25 cellular contexts compared by ENCODE assay signal in the genomic region with DNA sequence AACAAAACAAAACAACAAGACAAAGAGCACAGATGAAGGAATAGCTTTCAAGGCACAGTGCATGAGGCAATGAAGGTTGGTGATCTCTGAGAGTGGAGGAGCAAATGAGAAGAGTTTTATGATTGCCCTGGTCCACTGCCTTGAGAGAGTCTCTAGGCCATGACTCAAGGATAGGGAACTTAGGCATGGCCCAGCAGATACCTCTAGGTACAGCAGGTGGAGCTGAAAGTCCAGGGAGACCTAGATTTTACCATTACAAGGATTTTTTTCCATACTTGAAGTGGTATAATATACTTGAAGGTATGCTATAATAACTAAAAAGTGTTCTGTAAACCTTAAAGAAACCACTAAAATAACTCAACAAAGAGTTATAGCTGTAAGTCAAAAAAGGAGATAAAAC.
"Had no signal": no experiment of that assay in that cellular context is flagged by ENCODE, and none has a peak within 500 bp of the region (broad histone marks: within the 10 kb centered on the region; RNA-seq: fewer than 3 reads in every experiment).

No MANE protein-coding gene starts in this region.

- H3K36me3 ChIP-seq: ascending aorta had no signal

- H3K27me3 ChIP-seq: ascending aorta, body of pancreas had no signal

- H2AFZ ChIP-seq: PC-9 had no signal

- H3K4me1 ChIP-seq: ascending aorta, body of pancreas had no signal

- H3K4me3 Mint-ChIP-seq: activated CD8-positive, alpha-beta T cell treated with anti-CD3 and anti-CD28 coated beads, Interleukin-2, amount 10 ng/mL, durations not matched to agents 7 days and 5 days; activated naive CD8-positive, alpha-beta T cell treated with anti-CD3 and anti-CD28 coated beads, Interleukin-2, amount 50 U/mL, for 24 hours; T-helper 1 cell treated with Interleukin-12 subunit alpha and Interleukin-12 subunit beta and Interleukin-4 antibody, amounts not matched to agents 30 μg/mL and 1 μg/mL, for 36 hours; WTC11 had no signal

- H3K36me3 Mint-ChIP-seq: activated naive CD4-positive, alpha-beta T cell treated with anti-CD3 and anti-CD28 coated beads, Interleukin-2, amount 50 U/mL, for 72 hours; WTC11 had no signal

- FAIRE-seq: bronchial epithelial cell had no signal

- H3K4me2 ChIP-seq: PC-9 had no signal

- ATAC-seq: activated CD8-positive, alpha-beta T cell treated with anti-CD3 and anti-CD28 coated beads, Interleukin-2, amount 10 ng/mL, durations not matched to agents 7 days and 5 days; activated naive CD4-positive, alpha-beta T cell treated with anti-CD3 and anti-CD28 coated beads, Interleukin-2, amount 50 U/mL, for 72 hours; activated naive CD8-positive, alpha-beta T cell treated with anti-CD3 and anti-CD28 coated beads, Interleukin-2, amount 50 U/mL, for 24 hours; body of pancreas; WTC11 had no signal

- DNase-seq: activated CD4-positive, alpha-beta T cell treated with anti-CD3 and anti-CD28 coated beads for 48 hours; activated CD4-positive, alpha-beta T cell treated with anti-CD3 and anti-CD28 coated beads, Interleukin-2, amount 50 U/mL, for 4 hours; activated CD4-positive, CD25-positive, alpha-beta regulatory T cell treated with anti-CD3 and anti-CD28 coated beads, Interleukin-2, amount 50 U/mL, for 72 hours; activated CD8-positive, alpha-beta memory T cell treated with anti-CD3 and anti-CD28 coated beads, Interleukin-2, amount 50 U/mL, for 48 hours; activated CD8-positive, alpha-beta T cell treated with anti-CD3 and anti-CD28 coated beads, Interleukin-2, amount 10 ng/mL, durations not matched to agents 7 days and 5 days; activated effector memory CD4-positive, alpha-beta T cell treated with Interleukin-2 at 50 U/mL for 16 hours; activated naive CD4-positive, alpha-beta T cell; activated naive CD8-positive, alpha-beta T cell treated with anti-CD3 and anti-CD28 coated beads, Interleukin-2, amount 50 U/mL, for 24 hours; activated T-cell treated with anti-CD3 and anti-CD28 coated beads, Interleukin-2, amount 50 U/mL, for 1 hour; amniotic stem cell; body of pancreas; central memory CD4-positive, alpha-beta T cell; Kasumi-1; NCI-H1048; NCI-H2029; NCI-H2107; NCI-H510A treated with DMSO at 0.1 percent for 48 hours; NCI-H69; PC-9; SHP77 treated with DMSO at 0.1 percent for 48 hours had no signal

- H3K4me1 Mint-ChIP-seq: activated naive CD8-positive, alpha-beta T cell treated with anti-CD3 and anti-CD28 coated beads, Interleukin-2, amount 50 U/mL, for 24 hours had no signal

- H3K9me3 Mint-ChIP-seq: activated naive CD4-positive, alpha-beta T cell treated with anti-CD3 and anti-CD28 coated beads, Interleukin-2, amount 50 U/mL, for 72 hours; activated naive CD8-positive, alpha-beta T cell treated with anti-CD3 and anti-CD28 coated beads, Interleukin-2, amount 50 U/mL, for 24 hours; T-helper 1 cell treated with Interleukin-12 subunit alpha and Interleukin-12 subunit beta and Interleukin-4 antibody, amounts not matched to agents 30 μg/mL and 1 μg/mL, for 36 hours had no signal

- H3K4me3 ChIP-seq: ascending aorta, body of pancreas, PC-9 had no signal

- H3K27ac ChIP-seq: ascending aorta, body of pancreas, PC-9 had no signal

- H3K27ac Mint-ChIP-seq: activated CD8-positive, alpha-beta T cell treated with anti-CD3 and anti-CD28 coated beads, Interleukin-2, amount 10 ng/mL, durations not matched to agents 7 days and 5 days; activated naive CD4-positive, alpha-beta T cell treated with anti-CD3 and anti-CD28 coated beads, Interleukin-2, amount 50 U/mL, for 72 hours; activated naive CD8-positive, alpha-beta T cell treated with anti-CD3 and anti-CD28 coated beads, Interleukin-2, amount 50 U/mL, for 24 hours; T-helper 1 cell treated with Interleukin-12 subunit alpha and Interleukin-12 subunit beta and Interleukin-4 antibody, amounts not matched to agents 30 μg/mL and 1 μg/mL, for 36 hours; WTC11 had no signal

- H3K9me3 ChIP-seq: ascending aorta, body of pancreas had no signal
